In genomic region chr2:177165731-177166711, GRCh38 we compare ENCODE assay signal across 9 cellular contexts. TPM values are rescaled to one million over a fixed set of nuclear protein-coding genes. Genes with fewer than 3 reads are reported as not detected.
DNase-seq lines count a peak whose midpoint lies in the region; ATAC-seq and TF ChIP-seq lines count a peak whose summit lies in the region.
"Had no signal": no experiment of that assay in that cellular context is flagged by ENCODE, and none has a peak within 500 bp of the region (broad histone marks: within the 10 kb centered on the region; RNA-seq: fewer than 3 reads in every experiment).

No MANE protein-coding gene starts in this region.

- CTCF ChIA-PET in SK-N-SH (lab: Yijun Ruan, JAX): interaction anchor here (1.1 to 6.9 kb wide), 23 partner anchors 11 to 598 kb away, joined by 4 to 121 read pairs (median 20); partner anchors contain the start of genes AGPS and NFE2L2

- peaks cover 14 to 31% of the 10 kb centered on the region in 2 experiments; a peak in 3 of 4 replicates for H3K4me1 ChIP-seq in SK-N-SH (ENCODE audit: control insufficient read depth in 1 of 2, insufficient read depth in 2 of 2, low read depth in 1 of 2, low read length in 1 of 2)
- peaks cover 34% of the 10 kb centered on the region for H3K4me1 ChIP-seq in HAP-1
- H3K4me1 ChIP-seq in ascending aorta: peaks cover 0 to 8% of the 10 kb centered on the region in 2 donors

- TF ChIP-seq POLR2A in NB4 (IDR thresholded peaks at IDR 0.05; ENCODE audit: extremely low read depth, insufficient read length): no peak

- peak overlapping the region; percentile 94 for H2AFZ ChIP-seq in SK-N-SH (ENCODE audit: low read depth)

- no peaks in the 10 kb centered on the region for H3K9me2 ChIP-seq in SK-N-SH

- no peaks in the 10 kb centered on the region for H3K36me3 Mint-ChIP-seq in stimulated activated naive B cell treated with anti-CD40 and anti-IgM and Interleukin-4, amounts not matched to agents 10 μg/mL and 1 μg/mL and 100 μg/mL, for 72 hours

- TF ChIP-seq CTCF in SK-N-SH (IDR thresholded peaks at IDR 0.05) (no peak), NB4 (IDR thresholded peaks at IDR 0.05; ENCODE audit: low read depth, low read length) (no peak), ascending aorta (IDR thresholded peaks at IDR 0.05) (no peak)

- peaks cover 10% of the 10 kb centered on the region for H3F3A ChIP-seq in SK-N-SH (replicated peaks; ENCODE audit: insufficient read depth)

- peak overlapping the region; percentile 31; the same call in 1 of the 2 replicates for H3K9ac ChIP-seq in SK-N-SH

- POLR2A ChIA-PET in SK-N-SH (lab: Yijun Ruan, JAX): interaction anchor here (1.3 to 2.2 kb wide), 2 partner anchors 46 to 98 kb away, joined by 9 to 11 read pairs; partner anchors contain the start of genes HNRNPA3 and NFE2L2

- H3K4me3 Mint-ChIP-seq in stimulated activated naive B cell treated with anti-CD40 and anti-IgM and Interleukin-4, amounts not matched to agents 10 μg/mL and 1 μg/mL and 100 μg/mL, for 72 hours: peak overlapping the region; percentile 80 to 86

- peak overlapping the region in 1 of 2 experiments; percentile 39; a peak in 2 of 4 replicates for H3K27ac ChIP-seq in SK-N-SH (ENCODE audit: low read depth in 2 of 2, low read length in 1 of 2)
- peak overlapping the region; percentile 80 to 91 for H3K27ac ChIP-seq in ascending aorta
- H3K27ac ChIP-seq: C4-2B had no signal

- DNase-seq in SK-N-SH (no peak), HAP-1 (ENCODE audit: low spot score in 2 of 2) (peak; percentile 74 to 91), NB4 (ENCODE audit: low read depth) (peak; percentile 48), ascending aorta (ENCODE audit: low spot score in 2 of 2) (peak in 1 of 2 donors; percentile 66), inferior parietal cortex (ENCODE audit: extremely low spot score) (peak; percentile 47), COLO668 (lab: John Stamatoyannopoulos, UW; ENCODE audit: unreplicated experiment) (no peak)
- peak; percentile 48 for DNase-seq in stimulated activated naive B cell treated with anti-CD40 and anti-IgM and Interleukin-4, amounts not matched to agents 10 μg/mL and 1 μg/mL and 100 μg/mL, for 72 hours

- peak overlapping the region; percentile 63 for H3K4me2 ChIP-seq in SK-N-SH

- no peaks in the 10 kb centered on the region for H4K20me1 ChIP-seq in SK-N-SH (ENCODE audit: insufficient read depth)

- ATAC-seq in SK-N-SH treated with all-trans-retinoic acid at 6 μM for 48 hours: no peak
- peak; percentile 88 to 90 for ATAC-seq in stimulated activated naive B cell treated with anti-CD40 and anti-IgM and Interleukin-4, amounts not matched to agents 10 μg/mL and 1 μg/mL and 100 μg/mL, for 72 hours (replicated peaks)

- TF ChIP-seq EP300 in SK-N-SH (IDR thresholded peaks at IDR 0.05; ENCODE audit: borderline replicate concordance in 1 of 2, low read depth in 1 of 2, low read length in 1 of 2): no peak

- H3K9me3 ChIP-seq in SK-N-SH: no peaks in the 10 kb centered on the region
- no peaks in the 10 kb centered on the region for H3K9me3 ChIP-seq in HAP-1
- H3K9me3 ChIP-seq in ascending aorta: no peaks in the 10 kb centered on the region

- no peak overlapping the region for H3K4me3 ChIP-seq in SK-N-SH (ENCODE audit: low read depth in 2 of 2, low read length in 1 of 2)
- no peak overlapping the region for H3K4me3 ChIP-seq in HAP-1
- peak overlapping the region; percentile 5 for H3K4me3 ChIP-seq in NB4 (ENCODE audit: low read depth, low read length)
- peak overlapping the region; percentile 53 to 60 for H3K4me3 ChIP-seq in ascending aorta

- H3K79me2 ChIP-seq in SK-N-SH (ENCODE audit: insufficient read depth): no peaks in the 10 kb centered on the region

- H3K27me3 Mint-ChIP-seq in stimulated activated naive B cell treated with anti-CD40 and anti-IgM and Interleukin-4, amounts not matched to agents 10 μg/mL and 1 μg/mL and 100 μg/mL, for 72 hours: no peaks in the 10 kb centered on the region

- peak overlapping the region; percentile 95 for H3K27ac Mint-ChIP-seq in stimulated activated naive B cell treated with anti-CD40 and anti-IgM and Interleukin-4, amounts not matched to agents 10 μg/mL and 1 μg/mL and 100 μg/mL, for 72 hours

- peaks cover 22 to 45% of the 10 kb centered on the region in 2 donors for H3K4me1 Mint-ChIP-seq in stimulated activated naive B cell treated with anti-CD40 and anti-IgM and Interleukin-4, amounts not matched to agents 10 μg/mL and 1 μg/mL and 100 μg/mL, for 72 hours

- 65% methylated on average over 8 of the region's 8 CpGs for WGBS in SK-N-SH (ENCODE audit: low lambda C conversion rate)

- intact Hi-C loops in ascending aorta (cut with DNase I): loop anchor here (1.0 kb wide), 3 partner anchors 46 to 166 kb away; partner anchors contain the start of gene HNRNPA3

- TF ChIP-seq RAD21 in SK-N-SH (IDR thresholded peaks at IDR 0.05; ENCODE audit: low read length): no peak

- H3K36me3 ChIP-seq in SK-N-SH (replicated peaks in 1 of 2; ENCODE audit: control insufficient read depth in 1 of 2, insufficient read depth in 2 of 2, low read length in 1 of 2) (no peaks in the 10 kb centered on the region), HAP-1 (replicated peaks) (no peaks in the 10 kb centered on the region), ascending aorta (no peaks in the 10 kb centered on the region)

- H3K9me3 Mint-ChIP-seq in stimulated activated naive B cell treated with anti-CD40 and anti-IgM and Interleukin-4, amounts not matched to agents 10 μg/mL and 1 μg/mL and 100 μg/mL, for 72 hours: no peaks in the 10 kb centered on the region

- H3K27me3 ChIP-seq in SK-N-SH (ENCODE audit: insufficient read depth): no peaks in the 10 kb centered on the region
- H3K27me3 ChIP-seq in HAP-1 (ENCODE audit: low read depth): peaks cover 3% of the 10 kb centered on the region; the same call in 1 of the 2 replicates
- H3K27me3 ChIP-seq in ascending aorta: no peaks in the 10 kb centered on the region

- in situ Hi-C loops in HAP-1 (cut with MboI; ENCODE audit: low sequenced_read_pairs): loop anchor here (5.0 to 10.0 kb wide), 4 partner anchors 46 to 599 kb away; partner anchors contain the start of gene HNRNPA3

TF ChIP-seq in SK-N-SH, 30 proteins besides CTCF, POLR2A, EP300 and RAD21:
- no peak for TF ChIP-seq NRF1 (IDR thresholded peaks at IDR 0.05; ENCODE audit: low read depth, low read length)
- no peak for TF ChIP-seq GABPA (IDR thresholded peaks at IDR 0.05; ENCODE audit: low read depth)
- TF ChIP-seq SIN3A (IDR thresholded peaks at IDR 0.05; ENCODE audit: borderline replicate concordance, low read depth, low read length): no peak
- no peak for TF ChIP-seq ZBTB33 (IDR thresholded peaks at IDR 0.05; ENCODE audit: borderline replicate concordance, low read depth)
TF ChIP-seq in SK-N-SH: peak in this region for 0.

TF ChIP-seq in SK-N-SH treated with all-trans-retinoic acid at 6 μM for 48 hours, 23 proteins besides CTCF, POLR2A, EP300 and RAD21 (continues in another document):
- TF ChIP-seq ZFP30 (CRISPR knock-in tag; IDR thresholded peaks at IDR 0.05): no peak
- no peak for TF ChIP-seq TCF4 (CRISPR knock-in tag; IDR thresholded peaks at IDR 0.05; ENCODE audit: borderline replicate concordance)
- no peak for TF ChIP-seq ISL1 (CRISPR knock-in tag; IDR thresholded peaks at IDR 0.05)
- no peak for TF ChIP-seq CSRNP3 (CRISPR knock-in tag; IDR thresholded peaks at IDR 0.05)
- no peak for TF ChIP-seq ZFP3 (CRISPR knock-in tag; IDR thresholded peaks at IDR 0.05)
- no peak for TF ChIP-seq CSDC2 (CRISPR knock-in tag; IDR thresholded peaks at IDR 0.05)
- TF ChIP-seq, protein P1, sequence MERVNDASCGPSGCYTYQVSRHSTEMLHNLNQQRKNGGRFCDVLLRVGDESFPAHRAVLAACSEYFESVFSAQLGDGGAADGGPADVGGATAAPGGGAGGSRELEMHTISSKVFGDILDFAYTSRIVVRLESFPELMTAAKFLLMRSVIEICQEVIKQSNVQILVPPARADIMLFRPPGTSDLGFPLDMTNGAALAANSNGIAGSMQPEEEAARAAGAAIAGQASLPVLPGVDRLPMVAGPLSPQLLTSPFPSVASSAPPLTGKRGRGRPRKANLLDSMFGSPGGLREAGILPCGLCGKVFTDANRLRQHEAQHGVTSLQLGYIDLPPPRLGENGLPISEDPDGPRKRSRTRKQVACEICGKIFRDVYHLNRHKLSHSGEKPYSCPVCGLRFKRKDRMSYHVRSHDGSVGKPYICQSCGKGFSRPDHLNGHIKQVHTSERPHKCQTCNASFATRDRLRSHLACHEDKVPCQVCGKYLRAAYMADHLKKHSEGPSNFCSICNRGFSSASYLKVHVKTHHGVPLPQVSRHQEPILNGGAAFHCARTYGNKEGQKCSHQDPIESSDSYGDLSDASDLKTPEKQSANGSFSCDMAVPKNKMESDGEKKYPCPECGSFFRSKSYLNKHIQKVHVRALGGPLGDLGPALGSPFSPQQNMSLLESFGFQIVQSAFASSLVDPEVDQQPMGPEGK (CRISPR knock-in tag; IDR thresholded peaks at IDR 0.05; ENCODE audit: borderline replicate concordance): no peak
- TF ChIP-seq RARB (CRISPR knock-in tag; IDR thresholded peaks at IDR 0.05): no peak
- no peak for TF ChIP-seq GLIS3 (CRISPR knock-in tag; IDR thresholded peaks at IDR 0.05)
- TF ChIP-seq TOX (CRISPR knock-in tag; IDR thresholded peaks at IDR 0.05; ENCODE audit: borderline replicate concordance): no peak
- TF ChIP-seq PPARA (CRISPR knock-in tag; IDR thresholded peaks at IDR 0.05; ENCODE audit: borderline replicate concordance): no peak
- TF ChIP-seq ESRRG (CRISPR knock-in tag; IDR thresholded peaks at IDR 0.05): no peak
- TF ChIP-seq SNAI2 (CRISPR knock-in tag; IDR thresholded peaks at IDR 0.05): no peak

RNA-seq across cellular contexts. Expression of gene HNRNPA3, which starts 46.6 kb away (rescaled TPM):
- 86.5 and 102 TPM in 2 replicates for polyA plus RNA-seq in SK-N-SH (2012; rRNA removed)
- polyA plus RNA-seq in SK-N-SH (2012; cell fraction: cytosol; rRNA removed): 125 and 185 TPM in 2 replicates
- 58.1 and 110 TPM in 2 replicates for polyA plus RNA-seq in SK-N-SH (2012; cell fraction: nucleus; rRNA removed)
- 32.9 TPM for total RNA-seq in ascending aorta

Comparison
In these comparisons a context has a peak if more than half of its experiments do, and no peak if none do; other contexts are left out.
1. DNase-seq: peak in HAP-1 (2 of 2), NB4 (single experiment), inferior parietal cortex (single experiment) and stimulated activated naive B cell treated with anti-CD40 and anti-IgM and Interleukin-4, amounts not matched to agents 10 μg/mL and 1 μg/mL and 100 μg/mL, for 72 hours (single experiment); none in SK-N-SH (single experiment) and COLO668 (single experiment).
2. H3K4me3 ChIP-seq: peak in NB4 (single experiment) and ascending aorta (2 of 2); none in SK-N-SH (0 of 2) and HAP-1 (single experiment).